In the genomic region with DNA sequence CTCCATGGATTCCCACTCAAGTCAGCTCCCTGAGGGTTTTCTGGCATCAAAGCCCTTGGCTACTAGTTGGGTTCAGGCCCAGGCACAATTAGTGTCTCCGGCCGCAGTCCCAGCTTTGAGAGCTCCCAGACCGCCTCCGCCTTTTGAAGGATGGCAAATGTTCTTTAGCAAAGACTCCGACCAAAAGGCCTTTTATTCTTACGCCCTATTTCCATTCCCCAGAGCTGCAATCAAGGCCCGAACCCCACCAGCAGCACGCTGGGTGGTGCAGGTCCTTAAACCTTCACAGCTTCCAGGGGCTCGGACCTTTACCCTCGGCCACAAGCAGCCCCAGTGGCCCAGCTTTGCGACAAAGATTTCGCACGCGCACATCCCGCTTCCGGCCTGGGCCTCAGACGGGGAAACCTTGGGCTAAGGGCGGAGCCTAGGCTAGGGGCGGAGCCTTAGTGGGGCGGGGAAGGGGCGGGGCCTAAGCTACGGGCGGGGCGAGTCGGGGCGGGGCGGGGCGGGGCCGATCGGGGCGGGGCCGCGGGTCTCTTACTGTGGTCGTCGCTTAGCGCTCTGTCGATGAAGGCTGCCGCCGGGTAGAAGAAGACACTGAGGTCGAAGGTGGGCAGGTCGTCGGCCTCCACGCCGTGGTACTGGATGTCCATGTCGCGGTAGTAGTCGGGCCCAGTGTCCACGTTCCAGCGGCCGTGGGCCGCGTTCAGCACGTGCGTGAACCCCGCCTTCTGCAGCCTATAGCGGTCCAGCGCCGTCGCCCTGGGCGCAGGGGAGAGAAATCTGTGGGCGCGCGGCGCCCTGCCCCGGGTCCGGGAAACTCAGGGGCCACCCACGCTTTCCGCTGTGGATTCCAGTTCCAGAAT, we compare ENCODE assay signal across 10 cellular contexts.
DNase-seq lines count a peak whose midpoint lies in the region; ATAC-seq and TF ChIP-seq lines count a peak whose summit lies in the region.
"Had no signal": no experiment of that assay in that cellular context is flagged by ENCODE, and none has a peak within 500 bp of the region (broad histone marks: within the 10 kb centered on the region; RNA-seq: fewer than 3 reads in every experiment).

No MANE protein-coding gene starts in this region.

- H3K27me3 ChIP-seq in left lung = peaks cover 0 to 11% of the 10 kb centered on the region in 2 donors
- H3K27me3 ChIP-seq: right atrium auricular region had no signal

- CTCF ChIA-PET in OCI-LY7 (lab: Charles Lee; ENCODE audit: unreplicated experiment) = interaction anchor here (0.6 kb wide), 1 partner anchor 715 kb away, joined by 9 read pairs; no protein-coding TSS in a partner anchor

- H3K79me2 ChIP-seq in OCI-LY7 (ENCODE audit: insufficient read depth, low read depth, low read length) = no peaks in the 10 kb centered on the region

- peak overlapping the region; percentile 63 for H3K4me3 Mint-ChIP-seq in stimulated activated memory B cell treated with anti-CD40 and anti-IgM and Interleukin-4, amounts not matched to agents 10 μg/mL and 1 μg/mL and 100 μg/mL, for 72 hours

- H3K4me2 ChIP-seq in OCI-LY7 (ENCODE audit: low read length) = peak overlapping the region; percentile 35; the same call in 1 of the 2 replicates

- no TSS peak for BruUV-seq in OCI-LY7 (replicated peaks; lab: Mats Ljungman, UMichigan)

- H3K27me3 Mint-ChIP-seq in stimulated activated memory B cell treated with anti-CD40 and anti-IgM and Interleukin-4, amounts not matched to agents 10 μg/mL and 1 μg/mL and 100 μg/mL, for 72 hours = peaks cover 12% of the 10 kb centered on the region

- no peaks in the 10 kb centered on the region for H3K36me3 Mint-ChIP-seq in stimulated activated memory B cell treated with anti-CD40 and anti-IgM and Interleukin-4, amounts not matched to agents 10 μg/mL and 1 μg/mL and 100 μg/mL, for 72 hours

- no peak overlapping the region for H3K27ac Mint-ChIP-seq in stimulated activated memory B cell treated with anti-CD40 and anti-IgM and Interleukin-4, amounts not matched to agents 10 μg/mL and 1 μg/mL and 100 μg/mL, for 72 hours

- ATAC-seq in left lung = peak; percentile 61
- ATAC-seq in stimulated activated memory B cell treated with anti-CD40 and anti-IgM and Interleukin-4, amounts not matched to agents 10 μg/mL and 1 μg/mL and 100 μg/mL, for 72 hours = peak; percentile 69
- ATAC-seq in GM19023 (IDR thresholded peaks at IDR 0.05; ENCODE audit: unreplicated experiment) = no peak
- no peak for ATAC-seq in GM21619 (IDR thresholded peaks at IDR 0.05; ENCODE audit: unreplicated experiment)

- H3K9me3 ChIP-seq in OCI-LY7 (ENCODE audit: low read length) (no peaks in the 10 kb centered on the region), left lung (no peaks in the 10 kb centered on the region)
- H3K9me3 ChIP-seq: right atrium auricular region had no signal

- no peaks in the 10 kb centered on the region for H3K36me3 ChIP-seq in OCI-LY7 (ENCODE audit: insufficient read depth, low read length)
- no peaks in the 10 kb centered on the region for H3K36me3 ChIP-seq in left lung
- H3K36me3 ChIP-seq: right atrium auricular region had no signal

- peaks cover 12% of the 10 kb centered on the region for H3K4me1 ChIP-seq in OCI-LY7 (ENCODE audit: insufficient read depth, low read length, poor library complexity, severe bottlenecking)
- no peaks in the 10 kb centered on the region for H3K4me1 ChIP-seq in left lung

- H3K4me3 ChIP-seq in OCI-LY7 (ENCODE audit: low read depth, low read length, poor library complexity, severe bottlenecking) (peak overlapping the region; percentile 37), left lung (peak overlapping the region in 1 of 2 donors; percentile 22)

- POLR2A ChIA-PET in OCI-LY7 (lab: Charles Lee) = interaction anchor here (0.6 to 1.1 kb wide), 4 partner anchors 10 to 191 kb away, joined by 3 to 5 read pairs (median 4); no protein-coding TSS in a partner anchor

- no peaks in the 10 kb centered on the region for H3K9me2 ChIP-seq in OCI-LY7 (ENCODE audit: insufficient read depth, low read length)

- intact Hi-C loops in OCI-LY7 (cut with micrococcal nuclease; ENCODE audit: unreplicated experiment) (no loop called here), left lung (cut with DNase I) (no loop called here)

- H2AFZ ChIP-seq in OCI-LY7 (ENCODE audit: low read length) = peak overlapping the region; percentile 65; the same call in 1 of the 2 replicates

- TF ChIP-seq CTCF in OCI-LY7 (conservative IDR thresholded peaks at IDR 0.05; ENCODE audit: low read length) = no peak
- no peak for TF ChIP-seq CTCF in left lung (IDR thresholded peaks at IDR 0.05)

- H3K27ac ChIP-seq in OCI-LY7 (ENCODE audit: low read depth, low read length, poor library complexity, severe bottlenecking) (no peak overlapping the region), left lung (no peak overlapping the region)
- H3K27ac ChIP-seq: right atrium auricular region had no signal

- no peaks in the 10 kb centered on the region for H3K9me3 Mint-ChIP-seq in stimulated activated memory B cell treated with anti-CD40 and anti-IgM and Interleukin-4, amounts not matched to agents 10 μg/mL and 1 μg/mL and 100 μg/mL, for 72 hours

- no peaks in the 10 kb centered on the region for H4K20me1 ChIP-seq in OCI-LY7 (ENCODE audit: insufficient read depth, low read length)

- peak; percentile 66 for DNase-seq in OCI-LY7 (ENCODE audit: low spot score)
- peak; percentile 60 to 67 for DNase-seq in activated T-cell treated with anti-CD3 and anti-CD28 coated beads, Interleukin-2, amount 50 U/mL, for 48 hours
- DNase-seq in left lung = peak in 1 of 2 donors; percentile 84
- no peak for DNase-seq in Ammon's horn (ENCODE audit: low spot score)
- DNase-seq in kidney glomerular epithelial cell (lab: John Stamatoyannopoulos, UW) = no peak
- DNase-seq: NCI-H524 treated with DMSO at 0.1 percent for 48 hours had no signal

- H3K4me1 Mint-ChIP-seq in stimulated activated memory B cell treated with anti-CD40 and anti-IgM and Interleukin-4, amounts not matched to agents 10 μg/mL and 1 μg/mL and 100 μg/mL, for 72 hours = peaks cover 5% of the 10 kb centered on the region

Comparison
In these comparisons a context has a peak if more than half of its experiments do, and no peak if none do; other contexts are left out.
1. DNase-seq: peak in OCI-LY7 (single experiment) and activated T-cell treated with anti-CD3 and anti-CD28 coated beads, Interleukin-2, amount 50 U/mL, for 48 hours (2 of 2); none in Ammon's horn (single experiment) and kidney glomerular epithelial cell (single experiment).
2. ATAC-seq: peak in left lung (single experiment) and stimulated activated memory B cell treated with anti-CD40 and anti-IgM and Interleukin-4, amounts not matched to agents 10 μg/mL and 1 μg/mL and 100 μg/mL, for 72 hours (single experiment); none in GM19023 (single experiment) and GM21619 (single experiment).